24 cellular contexts compared by ENCODE assay signal in the genomic region with DNA sequence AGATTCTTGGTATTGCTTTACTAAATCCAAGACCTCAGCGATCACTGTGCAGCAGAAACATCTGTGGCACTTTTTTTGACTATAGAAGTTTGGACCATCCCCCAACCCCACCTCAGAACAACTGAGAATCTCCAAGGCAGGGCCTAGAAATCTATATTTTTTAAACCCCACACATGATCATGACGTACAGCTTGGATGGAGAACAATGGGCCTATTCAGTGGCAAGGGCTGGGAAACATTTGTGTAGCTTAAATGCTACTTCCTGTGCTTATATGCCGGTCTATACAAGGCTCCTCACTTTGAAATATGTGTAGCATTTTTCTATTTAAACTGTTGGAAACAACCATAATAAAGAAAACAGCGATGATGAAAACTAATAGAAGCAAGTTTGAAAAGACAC.
"Had no signal": no experiment of that assay in that cellular context is flagged by ENCODE, and none has a peak within 500 bp of the region (broad histone marks: within the 10 kb centered on the region; RNA-seq: fewer than 3 reads in every experiment).

No MANE protein-coding gene starts in this region.

- ATAC-seq: left cardiac atrium, upper lobe of right lung had no signal

- H3K9me3 ChIP-seq: colonic mucosa, esophagus muscularis mucosa, left ventricle myocardium inferior, neutrophil, right atrium auricular region, tibial artery, upper lobe of right lung, vagina had no signal

- H3K4me3 ChIP-seq: colonic mucosa, dorsolateral prefrontal cortex, esophagus muscularis mucosa, hepatocyte, left ventricle myocardium inferior, lung, right atrium auricular region, tibial artery, upper lobe of right lung, vagina had no signal

- H3K36me3 Mint-ChIP-seq: naive B cell had no signal

- H3K4me1 Mint-ChIP-seq: naive B cell had no signal

- H3K9me3 Mint-ChIP-seq: naive B cell; nephron; stimulated activated naive CD8-positive, alpha-beta T cell treated with anti-CD3 and anti-CD28 coated beads, Interleukin-15, Interleukin-2, amounts not matched to agents 100 ng/mL and 50 ng/mL, for 24 hours had no signal

- H3K27ac Mint-ChIP-seq: naive B cell; nephron; stimulated activated naive CD8-positive, alpha-beta T cell treated with anti-CD3 and anti-CD28 coated beads, Interleukin-15, Interleukin-2, amounts not matched to agents 100 ng/mL and 50 ng/mL, for 24 hours had no signal

- H3K27me3 ChIP-seq: colonic mucosa, dorsolateral prefrontal cortex, esophagus muscularis mucosa, hepatocyte, neutrophil, right atrium auricular region, tibial artery, upper lobe of right lung, vagina had no signal

- H3K27ac ChIP-seq: colonic mucosa, epithelial cell of prostate, esophagus muscularis mucosa, hepatocyte, left ventricle myocardium inferior, neutrophil, right atrium auricular region, tibial artery, upper lobe of right lung, vagina had no signal

- DNase-seq: cerebellar nuclear complex; colonic mucosa; dorsolateral prefrontal cortex; effector memory CD4-positive, alpha-beta T cell; foreskin fibroblast; kidney; left cardiac atrium; left ventricle myocardium inferior; mesenchymal stem cell; naive B cell; posterior cingulate gyrus; small intestine; stimulated activated CD4-positive, alpha-beta T cell treated with anti-CD3 and anti-CD28 coated beads, Interleukin-2, amount 100 ng/mL, for 48 hours; tibial artery; upper lobe of right lung had no signal

- H3K4me3 Mint-ChIP-seq: naive B cell; nephron; stimulated activated naive CD8-positive, alpha-beta T cell treated with anti-CD3 and anti-CD28 coated beads, Interleukin-15, Interleukin-2, amounts not matched to agents 100 ng/mL and 50 ng/mL, for 24 hours had no signal

- H3K4me1 ChIP-seq: colonic mucosa, right atrium auricular region, tibial artery, upper lobe of right lung, vagina had no signal

- H3K36me3 ChIP-seq: colonic mucosa, esophagus muscularis mucosa, left ventricle myocardium inferior, neutrophil, right atrium auricular region, tibial artery, upper lobe of right lung, vagina had no signal
